Comparison of ENCODE assay signal across 1 cellular context in genomic region chr3:49165771-49166751, GRCh38.
TF ChIP-seq lines count a peak whose summit lies in the region.

TSS of gene CCDC71 (minus strand) at chr3:49166331. CDS start at chr3:49164208, 2,123 bp downstream.

TF ChIP-seq in K562, 482 proteins besides CTCF, POLR2A, EP300 and RAD21 (continued from another document):
- peak; percentile 100 for TF ChIP-seq ZFP36 (IDR thresholded peaks at IDR 0.05; ENCODE audit: low read depth, low read length, partially characterized antibody)
- TF ChIP-seq ZNF644 (tag; IDR thresholded peaks at IDR 0.05; ENCODE audit: low read depth) = 0 out of 2 replicates have a peak, but pooled peaks have one; percentile 72
- peak; percentile 65; the same call in 1 of the 2 replicates for TF ChIP-seq SIN3B (IDR thresholded peaks at IDR 0.05; ENCODE audit: low read depth)
- no peak for TF ChIP-seq ZNF780A (CRISPR knock-in tag; IDR thresholded peaks at IDR 0.05)
- TF ChIP-seq TEAD1 (CRISPR knock-in tag; IDR thresholded peaks at IDR 0.05) = peak in 1 of 2 experiments; percentile 68; a peak in 2 of 4 replicates
- 0 out of 2 replicates have a peak, but pooled peaks have one; percentile 36 for TF ChIP-seq ADNP (tag; IDR thresholded peaks at IDR 0.05)
- no peak for TF ChIP-seq COPS2 (conservative IDR thresholded peaks at IDR 0.05)
- peak; percentile 93 for TF ChIP-seq ZNF436 (CRISPR knock-in tag; IDR thresholded peaks at IDR 0.05)
- TF ChIP-seq, protein P1, sequence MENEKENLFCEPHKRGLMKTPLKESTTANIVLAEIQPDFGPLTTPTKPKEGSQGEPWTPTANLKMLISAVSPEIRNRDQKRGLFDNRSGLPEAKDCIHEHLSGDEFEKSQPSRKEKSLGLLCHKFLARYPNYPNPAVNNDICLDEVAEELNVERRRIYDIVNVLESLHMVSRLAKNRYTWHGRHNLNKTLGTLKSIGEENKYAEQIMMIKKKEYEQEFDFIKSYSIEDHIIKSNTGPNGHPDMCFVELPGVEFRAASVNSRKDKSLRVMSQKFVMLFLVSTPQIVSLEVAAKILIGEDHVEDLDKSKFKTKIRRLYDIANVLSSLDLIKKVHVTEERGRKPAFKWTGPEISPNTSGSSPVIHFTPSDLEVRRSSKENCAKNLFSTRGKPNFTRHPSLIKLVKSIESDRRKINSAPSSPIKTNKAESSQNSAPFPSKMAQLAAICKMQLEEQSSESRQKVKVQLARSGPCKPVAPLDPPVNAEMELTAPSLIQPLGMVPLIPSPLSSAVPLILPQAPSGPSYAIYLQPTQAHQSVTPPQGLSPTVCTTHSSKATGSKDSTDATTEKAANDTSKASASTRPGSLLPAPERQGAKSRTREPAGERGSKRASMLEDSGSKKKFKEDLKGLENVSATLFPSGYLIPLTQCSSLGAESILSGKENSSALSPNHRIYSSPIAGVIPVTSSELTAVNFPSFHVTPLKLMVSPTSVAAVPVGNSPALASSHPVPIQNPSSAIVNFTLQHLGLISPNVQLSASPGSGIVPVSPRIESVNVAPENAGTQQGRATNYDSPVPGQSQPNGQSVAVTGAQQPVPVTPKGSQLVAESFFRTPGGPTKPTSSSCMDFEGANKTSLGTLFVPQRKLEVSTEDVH (IDR thresholded peaks at IDR 0.05; ENCODE audit: low read depth, partially characterized antibody) = peak; percentile 78
- TF ChIP-seq ELF1 (tag; IDR thresholded peaks at IDR 0.05) = peak; percentile 90
- TF ChIP-seq ZBTB17 (CRISPR knock-in tag; IDR thresholded peaks at IDR 0.05) = peak; percentile 29; the same call in 1 of the 2 replicates
- no peak for TF ChIP-seq PBX2 (CRISPR knock-in tag; IDR thresholded peaks at IDR 0.05; ENCODE audit: low read depth)
- no peak for TF ChIP-seq PBX2 (tag; conservative IDR thresholded peaks at IDR 0.05; ENCODE audit: low read depth)
- peak; percentile 55; the same call in 1 of the 2 replicates for TF ChIP-seq BHLHE40 (IDR thresholded peaks at IDR 0.05; ENCODE audit: low read length)
- peak; percentile 21 to 86; a peak in 1 of 3 replicates for TF ChIP-seq CBX3 (IDR thresholded peaks at IDR 0.05; ENCODE audit: borderline replicate concordance in 1 of 2, low read length in 2 of 2)
- TF ChIP-seq BCOR (IDR thresholded peaks at IDR 0.05) = peak; percentile 87
- no peak for TF ChIP-seq MCM5 (IDR thresholded peaks at IDR 0.05; ENCODE audit: low read depth)
- TF ChIP-seq TFAP4 (CRISPR knock-in tag; IDR thresholded peaks at IDR 0.05; ENCODE audit: borderline replicate concordance) = peak; percentile 59; the same call in 1 of the 2 replicates
